Comparison of ENCODE assay signal across 25 cellular contexts in the genomic region with DNA sequence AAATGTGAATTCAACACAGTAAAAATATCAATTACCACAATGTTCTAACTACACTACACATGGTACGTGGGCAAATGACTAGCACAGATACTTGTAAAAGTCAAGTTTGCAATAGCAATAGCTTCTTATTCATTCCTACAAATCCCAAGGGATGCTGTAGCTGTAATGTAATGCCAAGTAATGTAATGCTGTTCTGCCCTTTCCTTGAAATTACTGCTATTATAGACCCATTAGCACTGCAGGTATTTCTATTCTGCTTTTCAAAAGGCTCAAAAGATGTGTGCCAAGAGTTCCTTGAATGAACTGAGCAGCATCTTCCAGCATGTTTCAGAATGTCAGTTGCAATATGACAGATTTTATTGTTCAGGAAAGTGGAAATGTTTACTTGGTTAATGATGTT.
DNase-seq lines count a peak whose midpoint lies in the region; ATAC-seq, FAIRE-seq and TF ChIP-seq lines count a peak whose summit lies in the region.
"Had no signal": no experiment of that assay in that cellular context is flagged by ENCODE, and none has a peak within 500 bp of the region (broad histone marks: within the 10 kb centered on the region; RNA-seq: fewer than 3 reads in every experiment).

No MANE protein-coding gene starts in this region.

- H3K36me3 ChIP-seq in right atrium auricular region = no peaks in the 10 kb centered on the region
- H3K36me3 ChIP-seq: HAP-1 had no signal

- DNase-seq in NCI-H1436 (lab: John Stamatoyannopoulos, UW) = peak; percentile 3
- DNase-seq in NCI-H1436 treated with DMSO at 0.1 percent for 48 hours (lab: John Stamatoyannopoulos, UW) = no peak
- peak; percentile 90 for DNase-seq in NCI-H2227 treated with DMSO at 0.1 percent for 48 hours (lab: John Stamatoyannopoulos, UW)
- peak; percentile 67 for DNase-seq in fibroblast of gingiva (ENCODE audit: low read depth)
- DNase-seq in GM12892 (ENCODE audit: insufficient read length) = no peak
- DNase-seq in right atrium auricular region (ENCODE audit: low spot score) = no peak
- DNase-seq: 8988T; CD4-positive, CD25-positive, alpha-beta regulatory T cell; DMS79; EL; GDM1; GOT3; NCI-H1105; NCI-H1694; NCI-H2029 treated with DMSO at 0.1 percent for 48 hours; NCI-H526 treated with DMSO at 0.1 percent for 48 hours; SHP77; T-cell had no signal

- TF ChIP-seq POLR2A in GM12892 (IDR thresholded peaks at IDR 0.05; ENCODE audit: low read depth, low read length) = no peak

- no peaks in the 10 kb centered on the region for H3K4me1 ChIP-seq in right atrium auricular region
- H3K4me1 ChIP-seq: HAP-1 had no signal

- TF ChIP-seq CTCF in right atrium auricular region (IDR thresholded peaks at IDR 0.05) = no peak

- ATAC-seq in HG03196 (IDR thresholded peaks at IDR 0.05; ENCODE audit: unreplicated experiment) = no peak
- no peak for ATAC-seq in HG03457 (IDR thresholded peaks at IDR 0.05; ENCODE audit: unreplicated experiment)
- ATAC-seq: GM12878, Panc1, T-cell had no signal

- no peaks in the 10 kb centered on the region for H3K9me3 ChIP-seq in right atrium auricular region
- H3K9me3 ChIP-seq: HAP-1 had no signal

- H3K27me3 ChIP-seq in right atrium auricular region = no peaks in the 10 kb centered on the region

- no peak overlapping the region for H3K4me3 ChIP-seq in right atrium auricular region
- H3K4me3 ChIP-seq: GM12878, HAP-1 had no signal

- no peak for FAIRE-seq in GM12892 (lab: Jason Lieb, UNC)
- FAIRE-seq: D721Med, GM12878 had no signal

- H3K27ac ChIP-seq in right atrium auricular region = no peak overlapping the region
- H3K27ac ChIP-seq: RWPE1 had no signal

Comparison
In these comparisons a context has a peak if more than half of its experiments do, and no peak if none do; other contexts are left out.
1. DNase-seq: peak in NCI-H1436 (single experiment), NCI-H2227 treated with DMSO at 0.1 percent for 48 hours (single experiment) and fibroblast of gingiva (single experiment); none in NCI-H1436 treated with DMSO at 0.1 percent for 48 hours (single experiment), GM12892 (single experiment) and right atrium auricular region (single experiment).